Comparison of ENCODE assay signal across 29 cellular contexts in genomic region chr17:50586421-50587247, GRCh38. TPM values are rescaled to one million over a fixed set of nuclear protein-coding genes. Genes with fewer than 3 reads are reported as not detected.
DNase-seq lines count a peak whose midpoint lies in the region; ATAC-seq and TF ChIP-seq lines count a peak whose summit lies in the region.
"Had no signal": no experiment of that assay in that cellular context is flagged by ENCODE, and none has a peak within 500 bp of the region (broad histone marks: within the 10 kb centered on the region; RNA-seq: fewer than 3 reads in every experiment).

No MANE protein-coding gene starts in this region.

- intact Hi-C loops in right cardiac atrium (cut with DNase I) (no loop called here), heart left ventricle (cut with DNase I) (no loop called here)

- H3K27ac ChIP-seq in right cardiac atrium (ENCODE audit: low read length) (peak overlapping the region; percentile 41), heart left ventricle (no peak overlapping the region), iPS-20b (ENCODE audit: low read length) (no peak overlapping the region)
- H3K27ac ChIP-seq: colonic mucosa, epithelial cell of prostate, psoas muscle, vagina had no signal

- DNase-seq in right cardiac atrium: peak in 1 of 3 donors; percentile 16
- DNase-seq in heart left ventricle: no peak
- peak; percentile 97 for DNase-seq in NCI-H82 (lab: John Stamatoyannopoulos, UW)
- no peak for DNase-seq in activated T-cell treated with anti-CD3 and anti-CD28 coated beads for 4 hours
- DNase-seq: activated CD8-positive, alpha-beta memory T cell treated with anti-CD3 and anti-CD28 coated beads, Interleukin-2, amount 50 U/mL, for 48 hours; activated CD8-positive, alpha-beta T cell treated with anti-CD3 and anti-CD28 coated beads for 36 hours; activated naive CD4-positive, alpha-beta T cell treated with anti-CD3 and anti-CD28 coated beads, Interleukin-2, amount 50 U/mL, for 16 hours; BE2C; colonic mucosa; effector CD8-positive, alpha-beta T cell; hypothalamus; MV-4-11; NCI-H2171 treated with DMSO at 0.1 percent for 48 hours; NCI-H510A; NK-92 treated with Interleukin-12 subunit alpha and Interleukin-12 subunit beta, amount 100 ng/mL, for 24 hours; occipital lobe; psoas muscle; SHP77; stimulated activated CD4-positive, alpha-beta T cell treated with anti-CD3 and anti-CD28 coated beads, Interleukin-4, amount 100 ng/mL, for 24 hours; T-helper 2 cell had no signal

- peak overlapping the region; percentile 51; the same call in 1 of the 2 replicates for H3K9ac ChIP-seq in iPS-20b (ENCODE audit: low read depth, low read length)

- H3K27me3 ChIP-seq in right cardiac atrium (ENCODE audit: control insufficient read depth, insufficient read depth) (no peaks in the 10 kb centered on the region), heart left ventricle (peaks cover 0 to 3% (median 0%) of the 10 kb centered on the region in 9 donors), iPS-20b (ENCODE audit: insufficient read depth, low read length) (no peaks in the 10 kb centered on the region)
- H3K27me3 ChIP-seq: BE2C, colonic mucosa, thyroid gland, vagina had no signal

- no peak overlapping the region for H3K4me3 ChIP-seq in right cardiac atrium (ENCODE audit: low read length)
- H3K4me3 ChIP-seq in heart left ventricle: no peak overlapping the region
- H3K4me3 ChIP-seq in iPS-20b (ENCODE audit: low read length): no peak overlapping the region
- H3K4me3 ChIP-seq: colonic mucosa, psoas muscle, thyroid gland, vagina had no signal

- no peak for TF ChIP-seq CTCF in heart left ventricle (IDR thresholded peaks at IDR 0.05)

- H3K9me3 ChIP-seq in right cardiac atrium (ENCODE audit: control insufficient read depth, low read length): no peaks in the 10 kb centered on the region
- no peaks in the 10 kb centered on the region for H3K9me3 ChIP-seq in heart left ventricle
- H3K9me3 ChIP-seq in iPS-20b (ENCODE audit: insufficient read depth, low read depth, low read length): no peaks in the 10 kb centered on the region
- H3K9me3 ChIP-seq: BE2C, colonic mucosa, psoas muscle, thyroid gland, vagina had no signal

- ATAC-seq in right cardiac atrium (no peak), heart left ventricle (no peak), HG03378 (IDR thresholded peaks at IDR 0.05; ENCODE audit: unreplicated experiment) (no peak), HG03460 (IDR thresholded peaks at IDR 0.05; ENCODE audit: unreplicated experiment) (no peak)
- ATAC-seq: activated CD8-positive, alpha-beta T cell treated with anti-CD3 and anti-CD28 coated beads for 36 hours; activated T-helper 17 cell treated with anti-CD3 and anti-CD28 coated beads, Interleukin-2, amount 50 U/mL, for 72 hours; HCT116; psoas muscle had no signal

- TF ChIP-seq POLR2A in heart left ventricle (IDR thresholded peaks at IDR 0.05): no peak

- H3K36me3 ChIP-seq in heart left ventricle: no peaks in the 10 kb centered on the region
- no peaks in the 10 kb centered on the region for H3K36me3 ChIP-seq in iPS-20b (ENCODE audit: insufficient read depth, low read depth, low read length)
- H3K36me3 ChIP-seq: BE2C, colonic mucosa, thyroid gland, vagina had no signal

- WGBS in right cardiac atrium: 71% methylated on average over 9 of the region's 9 CpGs
- 88 to 94% (median 90%) methylated on average over 9 of the region's 9 CpGs for WGBS in heart left ventricle, 4 donors

- H3K4me1 ChIP-seq in right cardiac atrium (ENCODE audit: control insufficient read depth, insufficient read depth, low read length) (peaks cover 20% of the 10 kb centered on the region), heart left ventricle (peaks cover 3 to 58% (median 20%) of the 10 kb centered on the region in 12 donors), iPS-20b (ENCODE audit: insufficient read depth, low read length) (peaks cover 4% of the 10 kb centered on the region; the same call in 1 of the 2 replicates)
- H3K4me1 ChIP-seq: colonic mucosa had no signal

RNA-seq across cellular contexts. Expression of gene CACNA1G, which starts 26.1 kb away (rescaled TPM):
- 10 to 100 TPM in 1 of 4 donors, 1 to 10 TPM in 3; 4.4 to 14.8 (median 6.9) TPM for total RNA-seq in right cardiac atrium
- polyA plus RNA-seq in right cardiac atrium: 4.3 TPM
- under 1 TPM in 8 of 9 donors, not detected in 1; 0.02 to 0.48 (median 0.14) TPM for total RNA-seq in heart left ventricle
- polyA plus RNA-seq in heart left ventricle: under 1 TPM; 0.04 to 0.11 TPM
- total RNA-seq: bronchial epithelial cell had no signal

RNA-seq across cellular contexts. Expression of gene SPATA20, which starts 39.7 kb away (rescaled TPM):
- total RNA-seq in right cardiac atrium: 10 to 100 TPM; 45.9 to 71.8 (median 52.6) TPM
- polyA plus RNA-seq in right cardiac atrium: 58.1 TPM
- 10 to 100 TPM; 21.6 to 83.0 (median 67.1) TPM for total RNA-seq in heart left ventricle
- 10 to 100 TPM; 13.8 to 52.3 TPM for polyA plus RNA-seq in heart left ventricle

RNA-seq across cellular contexts. Expression of gene ABCC3, which starts 48.0 kb away (rescaled TPM):
- total RNA-seq in right cardiac atrium: 1 to 10 TPM; 1.2 to 5.9 (median 3.7) TPM
- 1.4 TPM for polyA plus RNA-seq in right cardiac atrium
- total RNA-seq in heart left ventricle: 10 to 100 TPM in 1 of 9 donors, 1 to 10 TPM in 4, under 1 TPM in 3, not detected in 1; 0.20 to 21.6 (median 1.3) TPM
- polyA plus RNA-seq in heart left ventricle: 1 to 10 TPM in 1 of 2 donors, under 1 TPM in 1; 0.50 to 1.4 TPM
- total RNA-seq: activated CD8-positive, alpha-beta T cell treated with anti-CD3 and anti-CD28 coated beads for 36 hours had no signal

RNA-seq across cellular contexts. Expression of gene EPN3, which starts 54.1 kb away (rescaled TPM):
- total RNA-seq in right cardiac atrium (10 to 100 TPM in 3 of 4 donors, 1 to 10 TPM in 1; 5.4 to 31.5 (median 27.3) TPM), heart left ventricle (10 to 100 TPM in 6 of 9 donors, 1 to 10 TPM in 3; 8.9 to 29.5 (median 12.6) TPM)
- polyA plus RNA-seq in right cardiac atrium (22.6 TPM), heart left ventricle (10 to 100 TPM in 1 of 2 donors, 1 to 10 TPM in 1; 9.0 to 22.1 TPM)
- total RNA-seq: activated CD8-positive, alpha-beta T cell treated with anti-CD3 and anti-CD28 coated beads for 36 hours; activated T-helper 17 cell treated with anti-CD3 and anti-CD28 coated beads, Interleukin-2, amount 50 U/mL, for 72 hours had no signal
